ENCODE assay signal across 1 cellular context in genomic region chr4:106034751-106035150, GRCh38.
TF ChIP-seq lines count a peak whose summit lies in the region.

No MANE protein-coding gene starts in this region.

TF ChIP-seq in HepG2, 621 proteins besides CTCF, POLR2A, EP300 and RAD21 (continued from another document):
- no peak for TF ChIP-seq BCL3 (CRISPR knock-in tag; IDR thresholded peaks at IDR 0.05)
- no peak for TF ChIP-seq MAFF (IDR thresholded peaks at IDR 0.05; ENCODE audit: low read depth, low read length)
